ENCODE assay signal across 8 cellular contexts in genomic region chr7:133458688-133459087, GRCh38.
"Had no signal": no experiment of that assay in that cellular context is flagged by ENCODE, and none has a peak within 500 bp of the region (broad histone marks: within the 10 kb centered on the region; RNA-seq: fewer than 3 reads in every experiment).

No MANE protein-coding gene starts in this region.

- DNase-seq: GM23248, GOT3, H7, HFFc6 had no signal

- H3K4me1 ChIP-seq: HAP-1 had no signal

- H3K9ac ChIP-seq: GM23248 had no signal

- H3K27me3 Mint-ChIP-seq: IgD-negative memory B cell had no signal

- H3K9me3 Mint-ChIP-seq: HFFc6 had no signal

- ATAC-seq: HCT116, HepG2 had no signal

- H3K4me3 Mint-ChIP-seq: HFFc6, IgD-negative memory B cell had no signal

- H3K4me3 ChIP-seq: GM23248, HAP-1 had no signal

- H3K9me3 ChIP-seq: HAP-1 had no signal

- H3K27ac Mint-ChIP-seq: HFFc6, IgD-negative memory B cell had no signal

- H3K36me3 ChIP-seq: HAP-1 had no signal

- H2AFZ ChIP-seq: GM23248 had no signal
